8 cellular contexts compared by ENCODE assay signal in genomic region chr16:30787613-30788378, GRCh38. TPM values are rescaled to one million over a fixed set of nuclear protein-coding genes. Genes with fewer than 3 reads are reported as not detected.
A peak's percentile ranks its signal among the peaks of the same experiment; 100 is the strongest.
DNase-seq lines count a peak whose midpoint lies in the region; ATAC-seq and TF ChIP-seq lines count a peak whose summit lies in the region.

No MANE protein-coding gene starts in this region.

- DNase-seq in activated T-cell treated with anti-CD3 and anti-CD28 coated beads, Interleukin-2, amount 50 U/mL, for 24 hours: no peak
- DNase-seq in activated T-cell treated with anti-CD3 and anti-CD28 coated beads, Interleukin-2, amount 50 U/mL, for 1 hour: no peak
- no peak for DNase-seq in MCF 10A (ENCODE audit: unreplicated experiment)
- no peak for DNase-seq in lower lobe of right lung
- no peak for DNase-seq in thyroid gland
- no peak for DNase-seq in NCI-H510A (lab: John Stamatoyannopoulos, UW)
- DNase-seq in NCI-H2227 treated with DMSO at 0.1 percent for 48 hours (lab: John Stamatoyannopoulos, UW): no peak

- peaks cover 21% of the 10 kb centered on the region for H3K4me1 Mint-ChIP-seq in activated T-cell treated with anti-CD3 and anti-CD28 coated beads, Interleukin-2, amount 50 U/mL, for 24 hours (ENCODE audit: low read depth)
- peaks cover 10% of the 10 kb centered on the region for H3K4me1 Mint-ChIP-seq in MCF 10A (ENCODE audit: insufficient read depth, unreplicated experiment)

- WGBS in thyroid gland, 2 donors: 40 to 46% methylated on average over 11 of the region's 11 CpGs

- no peaks in the 10 kb centered on the region for H3K9me3 Mint-ChIP-seq in activated T-cell treated with anti-CD3 and anti-CD28 coated beads, Interleukin-2, amount 50 U/mL, for 24 hours
- H3K9me3 Mint-ChIP-seq in MCF 10A (ENCODE audit: unreplicated experiment): no peaks in the 10 kb centered on the region

- POLR2A ChIA-PET in MCF 10A (lab: Yijun Ruan, JAX): interaction anchor here (0.6 to 5.2 kb wide), 6 partner anchors 13 to 87 kb away, joined by 3 to 123 read pairs (median 8); partner anchors contain the start of gene PHKG2

- ATAC-seq in lower lobe of right lung (no peak), GM21528 (IDR thresholded peaks at IDR 0.05; ENCODE audit: low FRiP score, unreplicated experiment) (no peak)

- intact Hi-C loops in MCF 10A (cut with micrococcal nuclease) (loop anchor here (1.0 to 10.0 kb wide), 2 partner anchors 18 to 157 kb away; partner anchors contain the start of gene ORAI3), lower lobe of right lung (cut with DNase I) (no loop called here), thyroid gland (cut with DNase I) (no loop called here)

- TF ChIP-seq POLR2A in thyroid gland (IDR thresholded peaks at IDR 0.05): no peak

- H3K27me3 ChIP-seq in lower lobe of right lung (ENCODE audit: low read depth): no peaks in the 10 kb centered on the region
- no peaks in the 10 kb centered on the region for H3K27me3 ChIP-seq in thyroid gland

- peak overlapping the region; percentile 83 for H3K27ac Mint-ChIP-seq in activated T-cell treated with anti-CD3 and anti-CD28 coated beads, Interleukin-2, amount 50 U/mL, for 24 hours
- peak overlapping the region; percentile 81 for H3K27ac Mint-ChIP-seq in MCF 10A (ENCODE audit: low read depth, unreplicated experiment)

- H3K27ac ChIP-seq in lower lobe of right lung (peak overlapping the region; percentile 86), thyroid gland (peak overlapping the region; percentile 75 to 84 (median 80))

- BruUV-seq in MCF 10A (replicated peaks; lab: Mats Ljungman, UMichigan): no TSS peak

- CTCF ChIA-PET in MCF 10A (lab: Yijun Ruan, JAX): interaction anchor here (1.0 kb wide), 1 partner anchor 18 kb away, joined by 4 read pairs; no protein-coding TSS in a partner anchor

- peaks cover 4% of the 10 kb centered on the region for H3K27me3 Mint-ChIP-seq in activated T-cell treated with anti-CD3 and anti-CD28 coated beads, Interleukin-2, amount 50 U/mL, for 24 hours
- no peaks in the 10 kb centered on the region for H3K27me3 Mint-ChIP-seq in MCF 10A (ENCODE audit: insufficient read depth, unreplicated experiment)

- H3K4me1 ChIP-seq in lower lobe of right lung (peaks cover 22% of the 10 kb centered on the region), thyroid gland (peaks cover 12 to 13% of the 10 kb centered on the region in 2 donors)

- H3K36me3 ChIP-seq in lower lobe of right lung (peaks cover 10% of the 10 kb centered on the region), thyroid gland (peaks cover 9% of the 10 kb centered on the region in 2 donors)

- H3K4me3 Mint-ChIP-seq in activated T-cell treated with anti-CD3 and anti-CD28 coated beads, Interleukin-2, amount 50 U/mL, for 24 hours: peak overlapping the region; percentile 85
- H3K4me3 Mint-ChIP-seq in MCF 10A (ENCODE audit: unreplicated experiment): peak overlapping the region; percentile 84

- H3K9me3 ChIP-seq in lower lobe of right lung (no peaks in the 10 kb centered on the region), thyroid gland (no peaks in the 10 kb centered on the region)

- H3K36me3 Mint-ChIP-seq in activated T-cell treated with anti-CD3 and anti-CD28 coated beads, Interleukin-2, amount 50 U/mL, for 24 hours (ENCODE audit: low read depth): peaks cover 10% of the 10 kb centered on the region
- peaks cover 28% of the 10 kb centered on the region for H3K36me3 Mint-ChIP-seq in MCF 10A (ENCODE audit: insufficient read depth, unreplicated experiment)

- H3K4me3 ChIP-seq in lower lobe of right lung (peak overlapping the region; percentile 74), thyroid gland (replicated peaks in 1 of 3) (peak overlapping the region; percentile 43 to 98 (median 82))

- TF ChIP-seq CTCF in MCF 10A (IDR thresholded peaks at IDR 0.05; ENCODE audit: unreplicated experiment) (no peak), lower lobe of right lung (IDR thresholded peaks at IDR 0.05) (no peak), thyroid gland (IDR thresholded peaks at IDR 0.05) (no peak)

RNA-seq across cellular contexts. Expression of gene ZNF629, which starts 0.8 kb away (rescaled TPM):
- 10.9 and 14.1 TPM in 2 replicates for total RNA-seq in MCF 10A (2022)
- 11.9 TPM for total RNA-seq in lower lobe of right lung
- 10 to 100 TPM; 14.5 to 26.7 (median 19.0) TPM for total RNA-seq in thyroid gland

RNA-seq across cellular contexts. Expression of gene RNF40, which starts 25.7 kb away (rescaled TPM):
- total RNA-seq in MCF 10A (2022) (78.0 and 85.0 TPM in 2 replicates), lower lobe of right lung (95.9 TPM), thyroid gland (100 to 1,000 TPM; 105 to 147 (median 113) TPM)

RNA-seq across cellular contexts. Expression of gene CFAP119, which starts 25.9 kb away (rescaled TPM):
- total RNA-seq in MCF 10A (2022): 4.8 and 5.2 TPM in 2 replicates
- total RNA-seq in lower lobe of right lung: 11.1 TPM
- 10 to 100 TPM in 3 of 4 donors, 1 to 10 TPM in 1; 9.6 to 24.7 (median 15.5) TPM for total RNA-seq in thyroid gland

RNA-seq across cellular contexts. Expression of gene PHKG2, which starts 39.6 kb away (rescaled TPM):
- total RNA-seq in MCF 10A (2022) (28.0 and 28.4 TPM in 2 replicates), lower lobe of right lung (25.5 TPM), thyroid gland (10 to 100 TPM; 28.1 to 52.8 (median 42.3) TPM)
